8 cellular contexts compared by ENCODE assay signal in the genomic region with DNA sequence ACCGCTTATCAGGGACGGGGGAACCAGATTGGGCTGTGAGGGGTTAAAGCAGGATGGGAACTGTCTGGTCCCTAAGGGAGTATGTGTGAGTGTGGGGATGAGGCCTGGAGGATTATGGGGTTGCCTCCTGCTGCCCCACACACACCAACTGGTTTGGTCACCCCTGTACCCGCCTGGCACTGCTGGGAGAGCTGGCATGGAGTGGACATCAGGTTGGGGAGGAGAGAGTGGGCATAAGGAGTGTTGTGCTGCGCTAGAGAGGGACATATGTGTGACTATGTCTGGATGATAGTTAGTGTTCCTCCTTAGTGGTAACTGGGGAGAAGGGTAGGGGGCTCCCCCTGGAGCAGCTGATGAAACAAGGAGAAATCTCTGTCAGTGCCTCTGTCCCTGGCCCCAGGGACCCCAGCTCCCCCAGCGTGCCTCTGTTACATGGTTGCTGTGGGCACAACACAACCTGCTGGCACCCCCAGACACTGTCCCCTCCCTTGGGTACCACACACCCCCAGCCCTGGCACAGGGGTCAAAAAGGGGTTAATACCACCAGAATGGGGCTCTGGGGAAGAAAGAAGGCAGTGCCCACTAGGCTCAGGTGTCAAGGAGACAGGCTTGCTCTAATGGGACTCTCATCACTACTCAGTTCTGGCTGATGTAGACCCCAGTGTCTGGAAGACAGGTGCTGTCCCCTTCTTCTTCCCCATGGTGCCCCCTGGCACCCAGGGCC. TPM values are rescaled to one million over a fixed set of nuclear protein-coding genes. Genes with fewer than 3 reads are reported as not detected.
DNase-seq lines count a peak whose midpoint lies in the region; ATAC-seq and TF ChIP-seq lines count a peak whose summit lies in the region.

No MANE protein-coding gene starts in this region.

- peaks cover 47% of the 10 kb centered on the region for H3K4me1 ChIP-seq in mammary epithelial cell (ENCODE audit: insufficient read depth, low read length)
- peaks cover 15% of the 10 kb centered on the region for H3K4me1 ChIP-seq in mesendoderm (ENCODE audit: control insufficient read depth, low read depth, low read length)
- H3K4me1 ChIP-seq in vagina = peaks cover 69% of the 10 kb centered on the region

- CTCF ChIA-PET in mammary epithelial cell (lab: Charles Lee; ENCODE audit: low non-redundant PET) = no interaction called here

- no peak for TF ChIP-seq POLR2A in vagina (IDR thresholded peaks at IDR 0.05)

- H3K4ac ChIP-seq in mesendoderm (ENCODE audit: low read depth, low read length) = peak overlapping the region; percentile 76

- TF ChIP-seq CTCF in mammary epithelial cell (conservative IDR thresholded peaks at IDR 0.05 in 1 of 2, IDR thresholded peaks at IDR 0.05 in 1 of 2; ENCODE audit: extremely low read depth in 1 of 2, insufficient read depth in 1 of 2, low read depth in 1 of 2, low read length in 2 of 2) (no peak), vagina (IDR thresholded peaks at IDR 0.05) (no peak)

- H3K79me2 ChIP-seq in mammary epithelial cell (ENCODE audit: insufficient read depth, low read length) (peaks cover 73% of the 10 kb centered on the region), mesendoderm (ENCODE audit: control insufficient read depth, insufficient read depth, low read length) (peaks cover 21% of the 10 kb centered on the region)

- 44% methylated on average over 4 of the region's 5 CpGs for WGBS in mammary epithelial cell (ENCODE audit: low coverage, missing lambda C conversion rate)
- WGBS in mesendoderm (ENCODE audit: extremely low coverage, insufficient coverage, low lambda C conversion rate) = no CpG with 5 or more reads among the region's 5 CpGs

- peak overlapping the region; percentile 75 for H2BK5ac ChIP-seq in mesendoderm (ENCODE audit: low read length)

- no peak overlapping the region for H2BK15ac ChIP-seq in mesendoderm (replicated peaks; ENCODE audit: low read depth)

- peaks cover 5% of the 10 kb centered on the region for H3K79me1 ChIP-seq in mesendoderm (ENCODE audit: low read length)

- H3K23ac ChIP-seq in mesendoderm (ENCODE audit: low read length) = peak overlapping the region; percentile 97

- no peaks in the 10 kb centered on the region for H3K36me3 ChIP-seq in mammary epithelial cell (ENCODE audit: insufficient read depth, low read length)
- no peaks in the 10 kb centered on the region for H3K36me3 ChIP-seq in mesendoderm (ENCODE audit: control insufficient read depth, insufficient read depth, low read length)
- no peaks in the 10 kb centered on the region for H3K36me3 ChIP-seq in vagina

- H3K9me3 ChIP-seq in mammary epithelial cell (replicated peaks; ENCODE audit: insufficient read depth, low read length) (no peaks in the 10 kb centered on the region), vagina (no peaks in the 10 kb centered on the region)

- H2AK5ac ChIP-seq in mesendoderm (ENCODE audit: low read length) = peak overlapping the region; percentile 99

- BruUV-seq in mammary epithelial cell (replicated peaks; lab: Mats Ljungman, UMichigan) = no TSS peak

- dilution Hi-C loops in mammary epithelial cell (cut with HindIII; ENCODE audit: low sequenced_read_pairs) = no loop called here

- H4K5ac ChIP-seq in mesendoderm (ENCODE audit: low read length) = peak overlapping the region; percentile 33

- intact Hi-C loops in Right ventricle myocardium superior (cut with DNase I) = no loop called here
- intact Hi-C loops in left cardiac atrium (cut with DNase I) = no loop called here
- intact Hi-C loops in mammary epithelial cell (cut with micrococcal nuclease) = loop anchor here (5.0 kb wide), 1 partner anchor 447 kb away; a partner anchor contains a TSS
- intact Hi-C loops in vagina (cut with DNase I) = loop anchor here (5.0 kb wide), 3 partner anchors 37 to 677 kb away; a partner anchor contains a TSS

- H2AFZ ChIP-seq in mammary epithelial cell (ENCODE audit: low read depth, low read length) = peak overlapping the region; percentile 60

- DNase-seq in Right ventricle myocardium superior (peak; percentile 40), left cardiac atrium (no peak), mammary epithelial cell (no peak), mesendoderm (no peak), vagina (ENCODE audit: extremely low spot score in 2 of 2) (peak in 1 of 2 donors; percentile 90), NCI-H2196 treated with DMSO at 0.1 percent for 48 hours (lab: John Stamatoyannopoulos, UW; ENCODE audit: unreplicated experiment) (no peak)
- no peak for DNase-seq in activated CD4-positive, alpha-beta T cell treated with anti-CD3 and anti-CD28 coated beads for 1 hour

- in situ Hi-C loops in mammary epithelial cell (cut with MboI; ENCODE audit: low sequenced_read_pairs in 2 of 2) = no loop called here

- H3K4me3 ChIP-seq in mammary epithelial cell (replicated peaks in 1 of 3; ENCODE audit: insufficient read depth in 1 of 3, low read depth in 2 of 3, low read length in 3 of 3) (peak overlapping the region; percentile 92 to 95 (median 93)), mesendoderm (ENCODE audit: low read length) (peak overlapping the region; percentile 41), vagina (peak overlapping the region; percentile 84 to 85)

- H3K27ac ChIP-seq in mammary epithelial cell (ENCODE audit: insufficient read depth, low read depth, low read length) (peak overlapping the region; percentile 15), mesendoderm (ENCODE audit: low read depth, low read length) (peak overlapping the region; percentile 43), vagina (peak overlapping the region; percentile 99)

- H4K20me1 ChIP-seq in mammary epithelial cell (ENCODE audit: insufficient read depth, low read length) = no peaks in the 10 kb centered on the region

- no peaks in the 10 kb centered on the region for H3K27me3 ChIP-seq in mammary epithelial cell (ENCODE audit: insufficient read depth, low read length)
- no peaks in the 10 kb centered on the region for H3K27me3 ChIP-seq in mesendoderm (ENCODE audit: insufficient read depth, low read length, poor library complexity)
- H3K27me3 ChIP-seq in vagina = no peaks in the 10 kb centered on the region

- no peak overlapping the region for H3K9ac ChIP-seq in mammary epithelial cell (ENCODE audit: insufficient read depth, low read length)
- H3K9ac ChIP-seq in mesendoderm (ENCODE audit: low read length) = peak overlapping the region; percentile 97

- ATAC-seq in Right ventricle myocardium superior (ENCODE audit: poor library complexity) (no peak), left cardiac atrium (no peak), HG02623 (IDR thresholded peaks at IDR 0.05; ENCODE audit: unreplicated experiment) (no peak)

- no peak overlapping the region for H4K8ac ChIP-seq in mesendoderm (ENCODE audit: low read depth, low read length)

- H3K4me2 ChIP-seq in mammary epithelial cell (ENCODE audit: insufficient read depth, low read depth, low read length) (peak overlapping the region; percentile 73), mesendoderm (ENCODE audit: low read length) (peak overlapping the region; percentile 51)

- H3K56ac ChIP-seq in mesendoderm (ENCODE audit: low read length) = peak overlapping the region; percentile 99

- H3K18ac ChIP-seq in mesendoderm (ENCODE audit: low read length) = peak overlapping the region; percentile 89

- H2BK120ac ChIP-seq in mesendoderm (ENCODE audit: low read depth, low read length) = no peak overlapping the region

RNA-seq across cellular contexts. Expression of a gene that starts 1.9 kb away (rescaled TPM):
- total RNA-seq in Right ventricle myocardium superior (44.1 TPM), left cardiac atrium (10 to 100 TPM; 49.6 to 52.6 TPM), mammary epithelial cell (10 to 100 TPM; 33.0 to 51.9 TPM), vagina (77.6 TPM)
- polyA plus RNA-seq in mammary epithelial cell = 22.2 TPM
- 17.8 TPM for polyA minus RNA-seq in mammary epithelial cell
- polyA plus RNA-seq in mesendoderm (2013, experiment 1 of 2) = 7.4 TPM
- 6.9 TPM for polyA plus RNA-seq in mesendoderm (2013, experiment 2 of 2)

RNA-seq across cellular contexts. Expression of a gene that starts 11.1 kb away (rescaled TPM):
- total RNA-seq in Right ventricle myocardium superior = not detected
- not detected for total RNA-seq in left cardiac atrium
- 1 to 10 TPM in 1 of 2 donors, under 1 TPM in 1; 0.82 to 1.5 TPM for total RNA-seq in mammary epithelial cell
- 0.16 TPM for polyA plus RNA-seq in mammary epithelial cell
- not detected for polyA minus RNA-seq in mammary epithelial cell
- 0.28 TPM for polyA plus RNA-seq in mesendoderm (2013, experiment 1 of 2)
- polyA plus RNA-seq in mesendoderm (2013, experiment 2 of 2) = 0.11 TPM
- not detected for total RNA-seq in vagina

RNA-seq across cellular contexts. Expression of a gene that starts 21.4 kb away (rescaled TPM):
- total RNA-seq in Right ventricle myocardium superior (34.7 TPM), left cardiac atrium (10 to 100 TPM; 25.9 to 30.8 TPM), mammary epithelial cell (10 to 100 TPM; 46.4 to 58.5 TPM), vagina (20.6 TPM)
- 54.2 TPM for polyA plus RNA-seq in mammary epithelial cell
- 43.1 TPM for polyA minus RNA-seq in mammary epithelial cell
- polyA plus RNA-seq in mesendoderm (2013, experiment 1 of 2) = 74.3 TPM
- polyA plus RNA-seq in mesendoderm (2013, experiment 2 of 2) = 74.9 TPM

RNA-seq across cellular contexts. Expression of a gene that starts 29.1 kb away (rescaled TPM):
- total RNA-seq in Right ventricle myocardium superior = 0.16 TPM
- under 1 TPM in 1 of 2 donors, not detected in 1; 0.59 TPM for total RNA-seq in left cardiac atrium
- total RNA-seq in mammary epithelial cell = under 1 TPM; 0.33 to 0.66 TPM
- polyA plus RNA-seq in mammary epithelial cell = 0.15 TPM
- polyA minus RNA-seq in mammary epithelial cell = not detected
- polyA plus RNA-seq in mesendoderm (2013, experiment 1 of 2) = 0.03 TPM
- polyA plus RNA-seq in mesendoderm (2013, experiment 2 of 2) = 0.03 TPM
- 7.9 TPM for total RNA-seq in vagina

RNA-seq across cellular contexts. Expression of a gene that starts 29.1 kb away (rescaled TPM):
- total RNA-seq in Right ventricle myocardium superior (not detected), left cardiac atrium (not detected), mammary epithelial cell (not detected), vagina (not detected)
- polyA plus RNA-seq in mammary epithelial cell = not detected
- not detected for polyA minus RNA-seq in mammary epithelial cell
- polyA plus RNA-seq in mesendoderm (2013, experiment 1 of 2) = not detected
- not detected for polyA plus RNA-seq in mesendoderm (2013, experiment 2 of 2)

Comparison
In these comparisons a context has a peak if more than half of its experiments do, and no peak if none do; other contexts are left out.
1. H3K27ac ChIP-seq: peak in every context shown above with its lines; median percentile 99 in vagina; 43 in mesendoderm; 15 in mammary epithelial cell.
2. H3K4me3 ChIP-seq: peak in every context shown above with its lines; median percentile 93 in mammary epithelial cell; 84 in vagina; 41 in mesendoderm.
3. intact Hi-C loops: an anchor here in mammary epithelial cell (5.0 kb wide) and vagina (5.0 kb wide); none called in Right ventricle myocardium superior and left cardiac atrium.